ENCODE assay signal across 29 cellular contexts in genomic region chr17:79159471-79159870, GRCh38.
"Had no signal": no experiment of that assay in that cellular context is flagged by ENCODE, and none has a peak within 500 bp of the region (broad histone marks: within the 10 kb centered on the region; RNA-seq: fewer than 3 reads in every experiment).

No MANE protein-coding gene starts in this region.

- H3K4me3 ChIP-seq: coronary artery, dorsolateral prefrontal cortex, esophagus muscularis mucosa, gastrocnemius medialis, heart left ventricle had no signal

- H3K27me3 ChIP-seq: brain microvascular endothelial cell had no signal

- H3K27me3 Mint-ChIP-seq: activated CD8-positive, alpha-beta T cell treated with anti-CD3 and anti-CD28 coated beads for 36 hours; activated naive CD8-positive, alpha-beta T cell; dendritic cell treated with granulocyte-macrophage colony-stimulating factor and Interleukin-4, amounts not matched to agents 40 ng/mL and 50 ng/mL, for 4 days had no signal

- H3K36me3 ChIP-seq: brain microvascular endothelial cell, esophagus muscularis mucosa, gastrocnemius medialis, heart left ventricle had no signal

- H3K4me3 Mint-ChIP-seq: activated CD8-positive, alpha-beta T cell treated with anti-CD3 and anti-CD28 coated beads for 36 hours; activated naive CD8-positive, alpha-beta T cell; activated T-cell treated with anti-CD3 and anti-CD28 coated beads, Interleukin-2, amount 50 U/mL, for 4 hours; activated T-helper 17 cell treated with anti-CD3 and anti-CD28 coated beads, Interleukin-2, amount 50 U/mL, for 72 hours; central memory CD8-positive, alpha-beta T cell; dendritic cell treated with granulocyte-macrophage colony-stimulating factor and Interleukin-4, amounts not matched to agents 40 ng/mL and 50 ng/mL, for 4 days; T-helper 17 cell; T-helper 2 cell treated with Interferon-gamma antibody and Interleukin-4, amounts not matched to agents 5 μg/mL and 100 μg/mL, for 36 hours had no signal

- H3K9me3 ChIP-seq: esophagus muscularis mucosa, gastrocnemius medialis, heart left ventricle had no signal

- H3K27ac Mint-ChIP-seq: activated CD8-positive, alpha-beta T cell treated with anti-CD3 and anti-CD28 coated beads for 36 hours; activated naive CD8-positive, alpha-beta T cell; activated T-helper 17 cell treated with anti-CD3 and anti-CD28 coated beads, Interleukin-2, amount 50 U/mL, for 72 hours; dendritic cell treated with granulocyte-macrophage colony-stimulating factor and Interleukin-4, amounts not matched to agents 40 ng/mL and 50 ng/mL, for 4 days; T-helper 17 cell; T-helper 2 cell treated with Interferon-gamma antibody and Interleukin-4, amounts not matched to agents 5 μg/mL and 100 μg/mL, for 36 hours had no signal

- H3K36me3 Mint-ChIP-seq: activated naive CD8-positive, alpha-beta T cell had no signal

- H3K27ac ChIP-seq: brain microvascular endothelial cell, coronary artery, esophagus muscularis mucosa, foreskin keratinocyte, gastrocnemius medialis, heart left ventricle had no signal

- H3K4me1 Mint-ChIP-seq: activated T-helper 17 cell treated with anti-CD3 and anti-CD28 coated beads, Interleukin-2, amount 50 U/mL, for 72 hours had no signal

- H3K4me1 ChIP-seq: esophagus muscularis mucosa, foreskin keratinocyte, gastrocnemius medialis had no signal

- H3K9me3 Mint-ChIP-seq: activated CD8-positive, alpha-beta T cell treated with anti-CD3 and anti-CD28 coated beads for 36 hours; activated T-cell treated with anti-CD3 and anti-CD28 coated beads, Interleukin-2, amount 50 U/mL, for 4 hours; activated T-helper 17 cell treated with anti-CD3 and anti-CD28 coated beads, Interleukin-2, amount 50 U/mL, for 72 hours; central memory CD8-positive, alpha-beta T cell; dendritic cell treated with granulocyte-macrophage colony-stimulating factor and Interleukin-4, amounts not matched to agents 40 ng/mL and 50 ng/mL, for 4 days; T-helper 2 cell treated with Interferon-gamma antibody and Interleukin-4, amounts not matched to agents 5 μg/mL and 100 μg/mL, for 36 hours had no signal

- DNase-seq: activated CD4-positive, alpha-beta T cell treated with anti-CD3 and anti-CD28 coated beads for 48 hours; activated CD4-positive, alpha-beta T cell treated with anti-CD3 and anti-CD28 coated beads, Interleukin-2, amount 50 U/mL, for 1 hour; activated CD4-positive, alpha-beta T cell treated with anti-CD3 and anti-CD28 coated beads, Interleukin-2, amount 50 U/mL, for 48 hours; activated CD8-positive, alpha-beta memory T cell treated with anti-CD3 and anti-CD28 coated beads for 24 hours; activated CD8-positive, alpha-beta T cell treated with anti-CD3 and anti-CD28 coated beads for 36 hours; activated effector memory CD4-positive, alpha-beta T cell treated with Interleukin-2 at 50 U/mL for 16 hours; activated gamma-delta T cell treated with Interleukin-2 at 50 U/mL for 16 hours; activated naive CD4-positive, alpha-beta T cell treated with anti-CD3 and anti-CD28 coated beads, Interleukin-2, amount 50 U/mL, for 16 hours; activated naive CD4-positive, alpha-beta T cell treated with Interleukin-2 at 50 U/mL for 16 hours; activated T-cell treated with anti-CD3 and anti-CD28 coated beads, Interleukin-2, amount 50 U/mL, for 4 hours; amniotic stem cell; anterior cingulate cortex; brain microvascular endothelial cell; dorsolateral prefrontal cortex; effector memory CD4-positive, alpha-beta T cell; erythroblast; foreskin keratinocyte; gastrocnemius medialis; heart left ventricle; T-helper 1 cell; T-helper 17 cell; T1000 had no signal
